8 cellular contexts compared by ENCODE assay signal in genomic region chr17:59365383-59365981, GRCh38. TPM values are rescaled to one million over a fixed set of nuclear protein-coding genes. Genes with fewer than 3 reads are reported as not detected.
DNase-seq lines count a peak whose midpoint lies in the region; ATAC-seq and TF ChIP-seq lines count a peak whose summit lies in the region.

No MANE protein-coding gene starts in this region.

- no peak for DNase-seq in PC-9
- peak; percentile 14 for DNase-seq in effector CD4-positive, alpha-beta T cell
- peak; percentile 94 for DNase-seq in neural progenitor cell (ENCODE audit: low spot score)
- DNase-seq in T-helper 9 cell = no peak
- DNase-seq in NCI-H187 treated with DMSO at 0.1 percent for 48 hours (lab: John Stamatoyannopoulos, UW) = no peak
- no peak for DNase-seq in natural killer cell treated with Interleukin-12 subunit alpha and Interleukin-12 subunit beta and Interleukin-15 and Interleukin-18, amount 100 ng/mL, for 72 hours (ENCODE audit: low spot score)

- H3K4me3 Mint-ChIP-seq in neural progenitor cell = peak overlapping the region; percentile 74
- no peak overlapping the region for H3K4me3 Mint-ChIP-seq in natural killer cell treated with Interleukin-12 subunit alpha and Interleukin-12 subunit beta and Interleukin-15 and Interleukin-18, amount 100 ng/mL, for 72 hours

- H3F3A ChIP-seq in PC-9 (ENCODE audit: insufficient read depth, low read depth) (peaks cover 53% of the 10 kb centered on the region), neural progenitor cell (ENCODE audit: low read depth) (peaks cover 59% of the 10 kb centered on the region)

- no peaks in the 10 kb centered on the region for H3K9me3 Mint-ChIP-seq in neural progenitor cell
- no peaks in the 10 kb centered on the region for H3K9me3 Mint-ChIP-seq in natural killer cell treated with Interleukin-12 subunit alpha and Interleukin-12 subunit beta and Interleukin-15 and Interleukin-18, amount 100 ng/mL, for 72 hours

- H3K9ac ChIP-seq in HUES64 (ENCODE audit: low read depth, low read length) (0 out of 2 replicates have a peak overlapping the region, but pooled peaks have one; percentile 9), neural progenitor cell (no peak overlapping the region)

- no TSS peak for BruUV-seq in PC-9 (replicated peaks; lab: Mats Ljungman, UMichigan)

- 32% methylated on average over 3 of the region's 4 CpGs for WGBS in HUES64

- H4K20me1 ChIP-seq in PC-9 (ENCODE audit: insufficient read depth) (no peaks in the 10 kb centered on the region), neural progenitor cell (ENCODE audit: low read depth) (peaks cover 58% of the 10 kb centered on the region)

- CTCF ChIA-PET in PC-9 (lab: Charles Lee) = no interaction called here

- H3K27ac ChIP-seq in HUES64 (ENCODE audit: low read depth, low read length) = peak overlapping the region; percentile 91; the same call in 1 of the 2 replicates
- H3K27ac ChIP-seq in PC-9 = no peak overlapping the region; the same call in 1 of the 2 replicates
- H3K27ac ChIP-seq in neural progenitor cell = peak overlapping the region; percentile 99

- intact Hi-C loops in PC-9 (cut with micrococcal nuclease; ENCODE audit: unreplicated experiment) = no loop called here

- no peaks in the 10 kb centered on the region for H3K27me3 Mint-ChIP-seq in neural progenitor cell (ENCODE audit: insufficient read depth, low read depth)
- no peaks in the 10 kb centered on the region for H3K27me3 Mint-ChIP-seq in natural killer cell treated with Interleukin-12 subunit alpha and Interleukin-12 subunit beta and Interleukin-15 and Interleukin-18, amount 100 ng/mL, for 72 hours

- H3K4me1 Mint-ChIP-seq in neural progenitor cell = peaks cover 68% of the 10 kb centered on the region
- H3K4me1 Mint-ChIP-seq in natural killer cell treated with Interleukin-12 subunit alpha and Interleukin-12 subunit beta and Interleukin-15 and Interleukin-18, amount 100 ng/mL, for 72 hours (ENCODE audit: low read depth in 2 of 2) = peaks cover 35 to 36% of the 10 kb centered on the region in 2 donors

- H3K4me1 ChIP-seq in HUES64 (ENCODE audit: insufficient read depth, low read length) (peaks cover 61% of the 10 kb centered on the region), PC-9 (replicated peaks; ENCODE audit: insufficient read depth) (peaks cover 73% of the 10 kb centered on the region), neural progenitor cell (peaks cover 88% of the 10 kb centered on the region)

- peaks cover 2% of the 10 kb centered on the region for H3K36me3 Mint-ChIP-seq in neural progenitor cell
- no peaks in the 10 kb centered on the region for H3K36me3 Mint-ChIP-seq in natural killer cell treated with Interleukin-12 subunit alpha and Interleukin-12 subunit beta and Interleukin-15 and Interleukin-18, amount 100 ng/mL, for 72 hours

- H3K4me3 ChIP-seq in HUES64 (ENCODE audit: low read length) = 0 out of 2 replicates have a peak overlapping the region, but pooled peaks have one; percentile 2
- no peak overlapping the region for H3K4me3 ChIP-seq in PC-9
- H3K4me3 ChIP-seq in neural progenitor cell = peak overlapping the region; percentile 41

- H3K27me3 ChIP-seq in HUES64 (ENCODE audit: insufficient read depth, low read length) = no peaks in the 10 kb centered on the region
- no peaks in the 10 kb centered on the region for H3K27me3 ChIP-seq in PC-9 (ENCODE audit: insufficient read depth, low read depth)
- H3K27me3 ChIP-seq in neural progenitor cell = no peaks in the 10 kb centered on the region

- H3K36me3 ChIP-seq in HUES64 (ENCODE audit: insufficient read depth, low read length) = no peaks in the 10 kb centered on the region
- H3K36me3 ChIP-seq in PC-9 (ENCODE audit: low read depth) = no peaks in the 10 kb centered on the region
- H3K36me3 ChIP-seq in neural progenitor cell = no peaks in the 10 kb centered on the region

- peaks cover 12% of the 10 kb centered on the region; the same call in 1 of the 2 replicates for H3K79me2 ChIP-seq in PC-9 (ENCODE audit: low read depth)
- H3K79me2 ChIP-seq in neural progenitor cell (ENCODE audit: low read depth) = peaks cover 40% of the 10 kb centered on the region

- POLR2A ChIA-PET in PC-9 (lab: Charles Lee; ENCODE audit: unreplicated experiment) = interaction anchor here (0.6 to 1.0 kb wide), 2 partner anchors 8 to 35 kb away, joined by 3 to 5 read pairs; no protein-coding TSS in a partner anchor

- no peak for ATAC-seq in natural killer cell treated with Interleukin-12 subunit alpha and Interleukin-12 subunit beta and Interleukin-15 and Interleukin-18, amount 100 ng/mL, for 72 hours
- ATAC-seq in HG03432 (IDR thresholded peaks at IDR 0.05; ENCODE audit: unreplicated experiment) = no peak

- H2AFZ ChIP-seq in PC-9 (no peak overlapping the region), neural progenitor cell (replicated peaks) (no peak overlapping the region)

- peak overlapping the region; percentile 9; the same call in 1 of the 2 replicates for H3K4me2 ChIP-seq in PC-9
- peak overlapping the region; percentile 86 for H3K4me2 ChIP-seq in neural progenitor cell

- no peaks in the 10 kb centered on the region for H3K9me3 ChIP-seq in HUES64 (ENCODE audit: insufficient read depth, low read depth, low read length)
- H3K9me3 ChIP-seq in PC-9 (ENCODE audit: insufficient read depth, low read depth) = no peaks in the 10 kb centered on the region
- no peaks in the 10 kb centered on the region for H3K9me3 ChIP-seq in neural progenitor cell (ENCODE audit: low read depth)

- TF ChIP-seq CTCF in PC-9 (conservative IDR thresholded peaks at IDR 0.05) (no peak), neural progenitor cell (IDR thresholded peaks at IDR 0.05) (no peak)

- H3K9me2 ChIP-seq in PC-9 (ENCODE audit: insufficient read depth) = no peaks in the 10 kb centered on the region

- H3K27ac Mint-ChIP-seq in neural progenitor cell = peak overlapping the region; percentile 98
- no peak overlapping the region for H3K27ac Mint-ChIP-seq in natural killer cell treated with Interleukin-12 subunit alpha and Interleukin-12 subunit beta and Interleukin-15 and Interleukin-18, amount 100 ng/mL, for 72 hours

RNA-seq across cellular contexts. Expression of gene YPEL2, which starts 34.0 kb away (rescaled TPM):
- polyA plus RNA-seq in HUES64 (2013, experiment 1 of 2) = 1.5 TPM
- 3.1 TPM for polyA plus RNA-seq in HUES64 (2013, experiment 2 of 2)
- total RNA-seq in PC-9 (2021) (11.6 and 12.9 TPM in 2 replicates), neural progenitor cell (ENCODE audit: low replicate concordance) (21.4 and 38.0 TPM in 2 replicates)
- 1 to 10 TPM; 3.1 to 5.4 TPM for total RNA-seq in natural killer cell treated with Interleukin-12 subunit alpha and Interleukin-12 subunit beta and Interleukin-15 and Interleukin-18, amount 100 ng/mL, for 72 hours

Comparison
In these comparisons a context has a peak if more than half of its experiments do, and no peak if none do; other contexts are left out.
1. DNase-seq: peak in effector CD4-positive, alpha-beta T cell (single experiment) and neural progenitor cell (single experiment); none in PC-9 (0 of 2), T-helper 9 cell (single experiment), NCI-H187 treated with DMSO at 0.1 percent for 48 hours (single experiment) and natural killer cell treated with Interleukin-12 subunit alpha and Interleukin-12 subunit beta and Interleukin-15 and Interleukin-18, amount 100 ng/mL, for 72 hours (single experiment).